Comparison of ENCODE assay signal across 1 cellular context in the genomic region with DNA sequence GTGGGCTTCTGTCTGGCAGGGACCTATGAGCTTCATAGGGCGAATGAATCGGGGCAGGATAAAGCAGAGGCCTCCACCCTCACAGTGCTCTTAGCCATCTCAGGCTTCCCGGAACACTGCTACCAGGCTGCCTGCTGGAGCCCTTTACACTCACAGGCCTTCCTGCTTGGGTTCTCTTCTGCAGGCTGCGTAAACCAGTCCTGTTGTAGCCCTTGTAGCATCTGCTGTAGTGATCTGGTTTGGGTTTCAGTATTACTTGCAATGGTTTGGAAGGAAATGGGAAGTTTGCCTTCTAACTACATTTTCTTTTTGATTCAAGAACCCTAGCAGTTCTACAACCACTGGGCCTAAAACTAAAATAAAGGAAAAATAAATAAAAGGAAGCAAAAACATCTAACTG.
A peak's percentile ranks its signal among the peaks of the same experiment; 100 is the strongest.
TF ChIP-seq lines count a peak whose summit lies in the region.

No MANE protein-coding gene starts in this region.

TF ChIP-seq in HepG2, 621 proteins besides CTCF, POLR2A, EP300 and RAD21 (continued from another document):
- TF ChIP-seq PRDM15 (CRISPR knock-in tag; IDR thresholded peaks at IDR 0.05) (no peak), MAF1 (CRISPR knock-in tag; IDR thresholded peaks at IDR 0.05; ENCODE audit: borderline replicate concordance) (no peak), ZFP36L2 (CRISPR knock-in tag; IDR thresholded peaks at IDR 0.05) (no peak), PHB2 (IDR thresholded peaks at IDR 0.05; ENCODE audit: partially characterized antibody) (no peak), ZNF350 (CRISPR knock-in tag; IDR thresholded peaks at IDR 0.05; ENCODE audit: borderline replicate concordance, low read depth) (no peak), ZFAT (CRISPR knock-in tag; conservative IDR thresholded peaks at IDR 0.05) (no peak), ZFX (CRISPR knock-in tag; IDR thresholded peaks at IDR 0.05; ENCODE audit: low read depth) (peak; percentile 50; the same call in 1 of the 2 replicates)
